Comparison of ENCODE assay signal across 8 cellular contexts in the genomic region with DNA sequence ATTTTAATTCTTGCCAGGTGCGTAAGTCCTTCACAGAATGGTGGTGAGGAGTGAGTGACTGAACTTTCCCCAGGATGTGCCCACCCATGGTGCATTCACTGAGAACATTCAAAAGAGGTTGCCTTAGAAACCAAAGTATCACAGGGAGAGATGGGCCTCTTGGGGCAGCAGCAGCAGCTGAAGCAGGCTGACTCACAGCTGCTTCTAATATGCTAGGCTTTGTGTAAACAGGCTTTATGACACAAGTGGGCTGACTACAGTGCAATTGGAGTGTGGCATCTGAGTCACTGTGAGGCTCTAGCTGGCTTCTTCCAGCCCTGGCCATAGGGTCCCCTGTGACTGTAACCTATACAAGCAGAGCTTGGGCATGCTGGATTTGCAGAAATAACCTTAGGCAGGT. TPM values are rescaled to one million over a fixed set of nuclear protein-coding genes. Genes with fewer than 3 reads are reported as not detected.
DNase-seq lines count a peak whose midpoint lies in the region; ATAC-seq and TF ChIP-seq lines count a peak whose summit lies in the region.

No MANE protein-coding gene starts in this region.

- no peaks in the 10 kb centered on the region for H3K4me1 ChIP-seq in testis

- H3K4me3 ChIP-seq in testis, result no peak overlapping the region

- whole genome bisulfite sequencing in testis, 2 donors, result 69 to 85% methylated on average over 1 of the region's 1 CpG

- intact Hi-C loops in Right ventricle myocardium superior (cut with DNase I), result no loop called here
- intact Hi-C loops in cardiac septum (cut with DNase I), result no loop called here
- intact Hi-C loops in testis (cut with DNase I; ENCODE audit: low total_unique reads), result no loop called here

- TF ChIP-seq CTCF in testis (IDR thresholded peaks at IDR 0.05), result no peak

- DNase-seq in Right ventricle myocardium superior (peak; percentile 42), cardiac septum (ENCODE audit: low spot score) (no peak), NCI-H2196 (lab: John Stamatoyannopoulos, UW; ENCODE audit: unreplicated experiment) (peak; percentile 90), iris pigment epithelial cell (ENCODE audit: low read depth) (peak; percentile 97), testis (peak; percentile 51)

- no peaks in the 10 kb centered on the region for H3K9me3 ChIP-seq in testis

- no peaks in the 10 kb centered on the region for H3K36me3 ChIP-seq in testis (ENCODE audit: low read depth, missing control alignments)

- peak overlapping the region; percentile 77 for H3K27ac ChIP-seq in angular gyrus (ENCODE audit: low read depth, low read length)
- H3K27ac ChIP-seq in testis, result peak overlapping the region in 1 of 2 donors; percentile 28

- ATAC-seq in Right ventricle myocardium superior (ENCODE audit: poor library complexity) (peak; percentile 89), GM21515 (IDR thresholded peaks at IDR 0.05; ENCODE audit: unreplicated experiment) (no peak), GM19452 (IDR thresholded peaks at IDR 0.05; ENCODE audit: unreplicated experiment) (no peak)

- no peaks in the 10 kb centered on the region for H3K27me3 ChIP-seq in testis

- no peak for TF ChIP-seq POLR2A in testis (IDR thresholded peaks at IDR 0.05)

RNA-seq across cellular contexts. Expression of a gene that starts 12.6 kb away (rescaled TPM):
- 34.0 TPM for total RNA-seq in Right ventricle myocardium superior
- total RNA-seq in cardiac septum, result 36.3 TPM
- 10 to 100 TPM; 38.0 to 44.9 TPM for total RNA-seq in testis
- polyA plus RNA-seq in testis (ENCODE audit: insufficient read depth, low read depth, low replicate concordance), result 96.2 TPM

RNA-seq across cellular contexts. Expression of a gene that starts 12.8 kb away (rescaled TPM):
- total RNA-seq in Right ventricle myocardium superior (36.3 TPM), cardiac septum (62.1 TPM), testis (100 to 1,000 TPM; 154 to 181 TPM)
- 70.7 TPM for polyA plus RNA-seq in testis (ENCODE audit: insufficient read depth, low read depth, low replicate concordance)

RNA-seq across cellular contexts. Expression of a gene that starts 53.8 kb away (rescaled TPM):
- total RNA-seq in Right ventricle myocardium superior (not detected), cardiac septum (not detected), testis (under 1 TPM; 0.31 to 0.47 TPM)
- 0.25 TPM for polyA plus RNA-seq in testis (ENCODE audit: insufficient read depth, low read depth, low replicate concordance)
